ENCODE assay signal across 12 cellular contexts in genomic region chr5:120684749-120685415, GRCh38.
DNase-seq lines count a peak whose midpoint lies in the region; FAIRE-seq and TF ChIP-seq lines count a peak whose summit lies in the region.
"Had no signal": no experiment of that assay in that cellular context is flagged by ENCODE, and none has a peak within 500 bp of the region (broad histone marks: within the 10 kb centered on the region; RNA-seq: fewer than 3 reads in every experiment).

No MANE protein-coding gene starts in this region.

- no peak overlapping the region for H3K4me3 ChIP-seq in GM12875 (ENCODE audit: low read depth, low read length)
- H3K4me3 ChIP-seq in NB4 (ENCODE audit: low read depth, low read length): no peak overlapping the region
- no peak overlapping the region for H3K4me3 ChIP-seq in epithelial cell of proximal tubule (ENCODE audit: low read depth, low read length)
- H3K4me3 ChIP-seq in colonic mucosa: no peak overlapping the region
- H3K4me3 ChIP-seq: mucosa of descending colon, uterus had no signal

- H3K27me3 ChIP-seq in colonic mucosa: no peaks in the 10 kb centered on the region
- H3K27me3 ChIP-seq: uterus had no signal

- no peak overlapping the region for H3K27ac ChIP-seq in colonic mucosa
- H3K27ac ChIP-seq: uterus had no signal

- no peak for FAIRE-seq in HTR-8/SVneo (lab: Jason Lieb, UNC)

- H3K36me3 ChIP-seq in colonic mucosa: no peaks in the 10 kb centered on the region
- H3K36me3 ChIP-seq: uterus had no signal

- no peaks in the 10 kb centered on the region for H3K4me1 ChIP-seq in colonic mucosa
- H3K4me1 ChIP-seq: uterus had no signal

- TF ChIP-seq CTCF in GM12875 (IDR thresholded peaks at IDR 0.05; ENCODE audit: borderline replicate concordance, insufficient read depth, low read depth, low read length) (peak; percentile 16; the same call in 1 of the 2 replicates), NB4 (IDR thresholded peaks at IDR 0.05; ENCODE audit: low read depth, low read length) (peak; percentile 26), epithelial cell of proximal tubule (conservative IDR thresholded peaks at IDR 0.05; ENCODE audit: low read depth, low read length) (peak; percentile 29), colonic mucosa (IDR thresholded peaks at IDR 0.05) (no peak)

- intact Hi-C loops in colonic mucosa (cut with DNase I): no loop called here

- DNase-seq in 8988T: peak; percentile 11
- peak; percentile 12 for DNase-seq in NB4 (ENCODE audit: low read depth)
- DNase-seq in epithelial cell of proximal tubule (ENCODE audit: low read depth): no peak
- DNase-seq in activated CD4-positive, alpha-beta T cell treated with anti-CD3 and anti-CD28 coated beads for 1 hour: no peak
- no peak for DNase-seq in HTR-8/SVneo (ENCODE audit: insufficient read length, low spot score)
- DNase-seq in stimulated activated naive CD4-positive, alpha-beta T cell treated with Interleukin-2 at 50 U/mL for 16 hours (lab: John Stamatoyannopoulos, UW): no peak
- DNase-seq in colonic mucosa: no peak
- DNase-seq: mucosa of descending colon; NCI-H345; stimulated activated CD4-positive, alpha-beta T cell treated with anti-CD3 and anti-CD28 coated beads, Interleukin-4, amount 100 ng/mL, for 24 hours; uterus had no signal

- H3K9me3 ChIP-seq in colonic mucosa: no peaks in the 10 kb centered on the region
- H3K9me3 ChIP-seq: mucosa of descending colon, uterus had no signal

- no peak for TF ChIP-seq POLR2A in NB4 (IDR thresholded peaks at IDR 0.05; ENCODE audit: extremely low read depth, insufficient read length)

- H3K9ac ChIP-seq in colonic mucosa (ENCODE audit: low read depth in 2 of 2, low read length in 2 of 2): no peak overlapping the region

Comparison
In these comparisons a context has a peak if more than half of its experiments do, and no peak if none do; other contexts are left out.
1. DNase-seq: peak in 8988T (single experiment) and NB4 (single experiment); none in epithelial cell of proximal tubule (single experiment), activated CD4-positive, alpha-beta T cell treated with anti-CD3 and anti-CD28 coated beads for 1 hour (single experiment), HTR-8/SVneo (single experiment), stimulated activated naive CD4-positive, alpha-beta T cell treated with Interleukin-2 at 50 U/mL for 16 hours (single experiment) and colonic mucosa (single experiment).